15 cellular contexts compared by ENCODE assay signal in the genomic region with DNA sequence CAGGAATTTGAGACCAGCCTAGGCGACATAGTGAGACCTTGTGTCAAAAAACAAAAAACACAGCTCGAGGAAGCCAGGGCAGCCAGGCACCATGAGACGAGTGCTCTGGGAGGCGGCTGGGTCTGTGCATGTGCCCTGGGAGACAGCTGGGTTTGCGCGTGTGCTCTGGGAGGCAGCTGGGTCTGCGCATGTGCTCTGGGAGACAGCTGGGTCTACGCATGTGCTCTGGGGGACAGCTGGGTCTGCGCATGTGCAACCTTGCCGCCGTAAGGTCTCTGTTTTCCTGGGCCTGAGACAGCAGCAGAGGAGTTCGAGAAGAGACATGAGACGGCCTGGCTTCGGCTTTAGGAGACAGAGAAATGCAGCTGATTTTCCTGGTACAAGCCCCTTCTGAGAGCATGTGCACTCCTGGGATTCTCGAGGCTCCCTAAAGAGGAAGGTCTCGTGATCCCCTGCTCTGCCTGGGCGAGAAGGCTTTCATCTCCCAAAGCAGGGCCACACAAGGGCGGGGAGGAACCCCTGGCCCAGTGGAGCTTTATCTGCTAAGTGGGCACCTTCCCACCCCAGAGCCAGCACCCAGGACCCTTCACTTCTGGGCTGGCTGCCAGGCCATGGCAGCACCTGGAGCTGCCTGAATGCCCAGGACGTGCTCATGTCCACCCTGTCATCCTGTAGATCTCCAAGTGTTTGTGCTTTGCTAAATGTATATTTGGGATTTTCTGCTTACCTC. TPM values are rescaled to one million over a fixed set of nuclear protein-coding genes. Genes with fewer than 3 reads are reported as not detected.
DNase-seq lines count a peak whose midpoint lies in the region; ATAC-seq, FAIRE-seq and TF ChIP-seq lines count a peak whose summit lies in the region.
"Had no signal": no experiment of that assay in that cellular context is flagged by ENCODE, and none has a peak within 500 bp of the region (broad histone marks: within the 10 kb centered on the region; RNA-seq: fewer than 3 reads in every experiment).

No MANE protein-coding gene starts in this region.

- POLR2A ChIA-PET in SK-N-SH (lab: Yijun Ruan, JAX) = no interaction called here

- peak overlapping the region; percentile 77; the same call in 1 of the 2 replicates for H2AFZ ChIP-seq in SK-N-SH (ENCODE audit: low read depth)

- H4K20me1 ChIP-seq in SK-N-SH (ENCODE audit: insufficient read depth) = no peaks in the 10 kb centered on the region

- H3K9me3 Mint-ChIP-seq in Calu3 (ENCODE audit: low read depth, unreplicated experiment) = no peaks in the 10 kb centered on the region
- H3K9me3 Mint-ChIP-seq: activated naive CD8-positive, alpha-beta T cell treated with anti-CD3 and anti-CD28 coated beads, Interleukin-2, amount 10 ng/mL, durations not matched to agents 7 days and 5 days; WTC11 had no signal

- no peak for TF ChIP-seq RAD21 in SK-N-SH (IDR thresholded peaks at IDR 0.05; ENCODE audit: low read length)

- H3K4me3 ChIP-seq in AG10803 (ENCODE audit: low read length) (peak overlapping the region; percentile 41), SK-N-SH (ENCODE audit: low read depth in 2 of 2, low read length in 1 of 2) (no peak overlapping the region), muscle layer of duodenum (ENCODE audit: low read depth in 1 of 2, low read length in 2 of 2) (no peak overlapping the region)

- peaks cover 9 to 50% of the 10 kb centered on the region in 2 experiments for H3K4me1 ChIP-seq in SK-N-SH (ENCODE audit: control insufficient read depth in 1 of 2, insufficient read depth in 2 of 2, low read depth in 1 of 2, low read length in 1 of 2)
- H3K4me1 ChIP-seq in muscle layer of duodenum (ENCODE audit: control insufficient read depth in 1 of 2, insufficient read depth in 2 of 2, low read length in 2 of 2) = peaks cover 0 to 4% of the 10 kb centered on the region in 2 donors

- WGBS in SK-N-SH (ENCODE audit: low lambda C conversion rate) = 92% methylated on average over 18 of the region's 19 CpGs

- H3K4me2 ChIP-seq in SK-N-SH = peak overlapping the region; percentile 65

- intact Hi-C loops in Calu3 (cut with micrococcal nuclease; ENCODE audit: unreplicated experiment) = no loop called here

- H3K9me2 ChIP-seq in SK-N-SH = no peaks in the 10 kb centered on the region

- no peak for TF ChIP-seq EP300 in SK-N-SH (IDR thresholded peaks at IDR 0.05; ENCODE audit: borderline replicate concordance in 1 of 2, low read depth in 1 of 2, low read length in 1 of 2)

- H3K4me3 Mint-ChIP-seq in Calu3 (ENCODE audit: low read depth, unreplicated experiment) = no peak overlapping the region
- H3K4me3 Mint-ChIP-seq: activated naive CD8-positive, alpha-beta T cell treated with anti-CD3 and anti-CD28 coated beads, Interleukin-2, amount 10 ng/mL, durations not matched to agents 7 days and 5 days; WTC11 had no signal

- H3K27me3 ChIP-seq in SK-N-SH (ENCODE audit: insufficient read depth) (no peaks in the 10 kb centered on the region), muscle layer of duodenum (ENCODE audit: low read depth, low read length) (no peaks in the 10 kb centered on the region)

- peaks cover 16% of the 10 kb centered on the region for H3K27me3 Mint-ChIP-seq in Calu3 (ENCODE audit: unreplicated experiment)

- no peak for FAIRE-seq in H54 (lab: Jason Lieb, UNC)

- H3K36me3 ChIP-seq in SK-N-SH (replicated peaks in 1 of 2; ENCODE audit: control insufficient read depth in 1 of 2, insufficient read depth in 2 of 2, low read length in 1 of 2) (no peaks in the 10 kb centered on the region), muscle layer of duodenum (ENCODE audit: control insufficient read depth in 1 of 2, insufficient read depth in 2 of 2, low read length in 2 of 2) (no peaks in the 10 kb centered on the region)

- H3K27ac ChIP-seq in SK-N-SH (ENCODE audit: low read depth in 2 of 2, low read length in 1 of 2) (peak overlapping the region; percentile 62 to 97; a peak in 3 of 4 replicates), muscle layer of duodenum (ENCODE audit: low read length) (peak overlapping the region; percentile 69), caudate nucleus (ENCODE audit: low read depth, low read length) (no peak overlapping the region)
- H3K27ac ChIP-seq: C4-2B had no signal

- no peak for TF ChIP-seq POLR2A in H54 (IDR thresholded peaks at IDR 0.05; ENCODE audit: low read depth, low read length)

- no TSS peak for BruUV-seq in Calu3 (replicated peaks; lab: Mats Ljungman, UMichigan)

- H3K4me1 Mint-ChIP-seq in Calu3 (ENCODE audit: low read depth, unreplicated experiment) = peaks cover 8% of the 10 kb centered on the region
- H3K4me1 Mint-ChIP-seq: activated naive CD8-positive, alpha-beta T cell treated with anti-CD3 and anti-CD28 coated beads, Interleukin-2, amount 10 ng/mL, durations not matched to agents 7 days and 5 days had no signal

- no peak overlapping the region for H3K27ac Mint-ChIP-seq in Calu3 (ENCODE audit: unreplicated experiment)
- H3K27ac Mint-ChIP-seq: activated naive CD8-positive, alpha-beta T cell treated with anti-CD3 and anti-CD28 coated beads, Interleukin-2, amount 10 ng/mL, durations not matched to agents 7 days and 5 days; WTC11 had no signal

- CTCF ChIA-PET in SK-N-SH (lab: Yijun Ruan, JAX) (interaction anchor here (0.8 to 2.1 kb wide), 3 partner anchors 23 to 258 kb away, joined by 4 to 8 read pairs (median 5); no protein-coding TSS in a partner anchor), Calu3 (lab: Charles Lee) (no interaction called here)

- H3K36me3 Mint-ChIP-seq in Calu3 (ENCODE audit: insufficient read depth, unreplicated experiment) = no peaks in the 10 kb centered on the region
- H3K36me3 Mint-ChIP-seq: activated naive CD8-positive, alpha-beta T cell treated with anti-CD3 and anti-CD28 coated beads, Interleukin-2, amount 10 ng/mL, durations not matched to agents 7 days and 5 days; WTC11 had no signal

- peaks cover 9% of the 10 kb centered on the region; the same call in 1 of the 2 replicates for H3K79me2 ChIP-seq in SK-N-SH (ENCODE audit: insufficient read depth)

- peaks cover 42% of the 10 kb centered on the region for H3F3A ChIP-seq in SK-N-SH (replicated peaks; ENCODE audit: insufficient read depth)

- ATAC-seq in GM21528 (IDR thresholded peaks at IDR 0.05; ENCODE audit: low FRiP score, unreplicated experiment) = no peak

- DNase-seq in AG10803 (ENCODE audit: low read depth) = peak; percentile 68
- peak; percentile 34 for DNase-seq in NCI-H1105 (lab: John Stamatoyannopoulos, UW)
- no peak for DNase-seq in SK-N-SH
- DNase-seq in caudate nucleus (lab: John Stamatoyannopoulos, UW) = no peak
- no peak for DNase-seq in H54 (ENCODE audit: insufficient read length, low spot score)
- DNase-seq in Calu3 = no peak
- DNase-seq: activated CD8-positive, alpha-beta memory T cell treated with anti-CD3 and anti-CD28 coated beads, Interleukin-2, amount 50 U/mL, for 48 hours; activated naive CD8-positive, alpha-beta T cell treated with anti-CD3 and anti-CD28 coated beads, Interleukin-2, amount 10 ng/mL, durations not matched to agents 7 days and 5 days; NCI-H526; Right ventricle myocardium superior had no signal

- H3K9me3 ChIP-seq in SK-N-SH = no peaks in the 10 kb centered on the region
- no peaks in the 10 kb centered on the region for H3K9me3 ChIP-seq in muscle layer of duodenum (ENCODE audit: control insufficient read depth in 1 of 2, low read length in 2 of 2)

- peak overlapping the region; percentile 67 for H3K9ac ChIP-seq in SK-N-SH

- TF ChIP-seq CTCF in AG10803 (conservative IDR thresholded peaks at IDR 0.05; ENCODE audit: low read length) (no peak), SK-N-SH (IDR thresholded peaks at IDR 0.05) (no peak), Calu3 (IDR thresholded peaks at IDR 0.05; ENCODE audit: unreplicated experiment) (no peak)

TF ChIP-seq in SK-N-SH, 30 proteins besides CTCF, POLR2A, EP300 and RAD21 (continues in another document):
- TF ChIP-seq TAF1 (IDR thresholded peaks at IDR 0.05; ENCODE audit: borderline replicate concordance, low read depth, low read length) (no peak), ELF1 (IDR thresholded peaks at IDR 0.05) (no peak), SIN3A (IDR thresholded peaks at IDR 0.05; ENCODE audit: borderline replicate concordance, low read depth, low read length) (no peak), NRF1 (IDR thresholded peaks at IDR 0.05; ENCODE audit: low read depth, low read length) (no peak), GATA2 (CRISPR knock-in tag; IDR thresholded peaks at IDR 0.05) (no peak), RXRA (IDR thresholded peaks at IDR 0.05; ENCODE audit: borderline replicate concordance, low read depth) (no peak), JUND (IDR thresholded peaks at IDR 0.05) (no peak), FOSL2 (IDR thresholded peaks at IDR 0.05; ENCODE audit: borderline replicate concordance, low read depth) (no peak)
- TF ChIP-seq, protein P1, sequence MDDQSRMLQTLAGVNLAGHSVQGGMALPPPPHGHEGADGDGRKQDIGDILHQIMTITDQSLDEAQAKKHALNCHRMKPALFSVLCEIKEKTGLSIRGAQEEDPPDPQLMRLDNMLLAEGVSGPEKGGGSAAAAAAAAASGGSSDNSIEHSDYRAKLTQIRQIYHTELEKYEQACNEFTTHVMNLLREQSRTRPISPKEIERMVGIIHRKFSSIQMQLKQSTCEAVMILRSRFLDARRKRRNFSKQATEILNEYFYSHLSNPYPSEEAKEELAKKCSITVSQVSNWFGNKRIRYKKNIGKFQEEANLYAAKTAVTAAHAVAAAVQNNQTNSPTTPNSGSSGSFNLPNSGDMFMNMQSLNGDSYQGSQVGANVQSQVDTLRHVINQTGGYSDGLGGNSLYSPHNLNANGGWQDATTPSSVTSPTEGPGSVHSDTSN (IDR thresholded peaks at IDR 0.05) = no peak
- TF ChIP-seq, protein P2, sequence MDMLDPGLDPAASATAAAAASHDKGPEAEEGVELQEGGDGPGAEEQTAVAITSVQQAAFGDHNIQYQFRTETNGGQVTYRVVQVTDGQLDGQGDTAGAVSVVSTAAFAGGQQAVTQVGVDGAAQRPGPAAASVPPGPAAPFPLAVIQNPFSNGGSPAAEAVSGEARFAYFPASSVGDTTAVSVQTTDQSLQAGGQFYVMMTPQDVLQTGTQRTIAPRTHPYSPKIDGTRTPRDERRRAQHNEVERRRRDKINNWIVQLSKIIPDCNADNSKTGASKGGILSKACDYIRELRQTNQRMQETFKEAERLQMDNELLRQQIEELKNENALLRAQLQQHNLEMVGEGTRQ (IDR thresholded peaks at IDR 0.05; ENCODE audit: borderline replicate concordance, low read depth, low read length) = no peak

RNA-seq across cellular contexts. Expression of a gene that starts 3.5 kb away (rescaled TPM):
- 14.4 and 16.9 TPM in 2 replicates for polyA plus RNA-seq in SK-N-SH (2012; rRNA removed)
- polyA plus RNA-seq in SK-N-SH (2012; cell fraction: cytosol; rRNA removed) = 7.0 and 10.3 TPM in 2 replicates
- polyA plus RNA-seq in SK-N-SH (2012; cell fraction: nucleus; rRNA removed) = 16.6 and 26.9 TPM in 2 replicates
- total RNA-seq in Calu3 (2022) = not detected in 2 replicates
- total RNA-seq: activated naive CD8-positive, alpha-beta T cell treated with anti-CD3 and anti-CD28 coated beads, Interleukin-2, amount 10 ng/mL, durations not matched to agents 7 days and 5 days; lung microvascular endothelial cell; Right ventricle myocardium superior had no signal

RNA-seq across cellular contexts. Expression of a gene that starts 47.8 kb away (rescaled TPM):
- polyA plus RNA-seq in SK-N-SH (2012; rRNA removed) = 4.8 and 6.4 TPM in 2 replicates
- 3.4 and 5.1 TPM in 2 replicates for polyA plus RNA-seq in SK-N-SH (2012; cell fraction: cytosol; rRNA removed)
- polyA plus RNA-seq in SK-N-SH (2012; cell fraction: nucleus; rRNA removed) = 5.0 and 6.3 TPM in 2 replicates
- 0.27 and 0.28 TPM in 2 replicates for total RNA-seq in Calu3 (2022)
- total RNA-seq: activated naive CD8-positive, alpha-beta T cell treated with anti-CD3 and anti-CD28 coated beads, Interleukin-2, amount 10 ng/mL, durations not matched to agents 7 days and 5 days had no signal

Comparison
In these comparisons a context has a peak if more than half of its experiments do, and no peak if none do; other contexts are left out.
1. DNase-seq: peak in AG10803 (single experiment) and NCI-H1105 (single experiment); none in SK-N-SH (single experiment), caudate nucleus (0 of 61), H54 (single experiment) and Calu3 (single experiment).